ENCODE assay signal across 8 cellular contexts in the genomic region with DNA sequence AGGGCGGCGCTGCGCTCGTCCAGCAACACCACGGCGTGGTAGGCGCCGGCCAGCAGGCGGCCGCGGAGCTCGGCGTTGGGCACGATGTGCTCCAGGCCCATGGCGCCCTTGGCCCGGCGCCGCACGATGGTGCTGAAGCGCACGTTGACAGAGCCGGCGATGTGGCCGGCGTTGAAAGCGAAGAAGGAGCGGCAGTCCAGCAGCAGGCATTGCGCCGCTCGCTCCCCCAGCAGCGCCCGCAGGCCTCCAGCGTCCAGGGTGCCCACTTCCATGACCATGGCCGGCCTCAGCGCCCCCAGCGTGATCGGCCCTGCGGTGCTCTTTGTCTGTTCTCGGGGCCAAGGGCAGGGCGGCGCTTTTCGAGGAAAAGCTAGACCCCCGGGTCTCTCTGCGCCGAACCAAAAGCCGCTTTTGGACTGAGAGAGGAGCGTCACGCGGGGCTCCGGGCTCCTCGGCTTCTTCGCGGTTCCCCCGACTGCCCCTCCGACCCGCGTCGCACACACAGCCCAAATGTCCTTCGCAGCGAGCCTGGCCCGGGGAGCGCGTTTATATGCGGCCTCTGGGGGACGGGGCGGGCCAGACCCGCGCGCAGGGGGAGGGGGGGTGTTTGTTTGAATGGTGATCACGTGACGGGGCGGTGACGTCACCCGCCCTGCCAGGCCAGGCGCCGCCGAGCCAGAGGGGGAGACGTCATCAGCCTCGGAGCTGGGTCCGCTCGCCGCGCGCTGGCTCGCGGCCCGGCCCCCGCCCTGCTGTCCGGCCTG. TPM values are rescaled to one million over a fixed set of nuclear protein-coding genes. Genes with fewer than 3 reads are reported as not detected.
DNase-seq lines count a peak whose midpoint lies in the region; ATAC-seq and TF ChIP-seq lines count a peak whose summit lies in the region.

A gene with protein sequence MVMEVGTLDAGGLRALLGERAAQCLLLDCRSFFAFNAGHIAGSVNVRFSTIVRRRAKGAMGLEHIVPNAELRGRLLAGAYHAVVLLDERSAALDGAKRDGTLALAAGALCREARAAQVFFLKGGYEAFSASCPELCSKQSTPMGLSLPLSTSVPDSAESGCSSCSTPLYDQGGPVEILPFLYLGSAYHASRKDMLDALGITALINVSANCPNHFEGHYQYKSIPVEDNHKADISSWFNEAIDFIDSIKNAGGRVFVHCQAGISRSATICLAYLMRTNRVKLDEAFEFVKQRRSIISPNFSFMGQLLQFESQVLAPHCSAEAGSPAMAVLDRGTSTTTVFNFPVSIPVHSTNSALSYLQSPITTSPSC (minus strand): TSS at position 521 of the 764 bp plus-strand sequence. CDS start 243 bp downstream, at position 278.

- H3K4me2 ChIP-seq in osteoblast (ENCODE audit: insufficient read depth, low read length): peak within 1 kb of the TSS; percentile 94

- peak within 1 kb of the TSS; percentile 80 for H3K4me3 ChIP-seq in osteoblast (ENCODE audit: insufficient read depth, low read length)

- H3K27ac Mint-ChIP-seq in HFFc6: peak within 1 kb of the TSS; percentile 99
- H3K27ac Mint-ChIP-seq in activated naive CD8-positive, alpha-beta T cell: peak within 1 kb of the TSS; percentile 93

- H3K36me3 Mint-ChIP-seq in HFFc6 (ENCODE audit: low read depth): peaks cover 42% of the 10 kb centered on the region
- H3K36me3 Mint-ChIP-seq in activated naive CD8-positive, alpha-beta T cell: peaks cover 5% of the 10 kb centered on the region

- peaks cover 50% of the 10 kb centered on the region for H3K27me3 Mint-ChIP-seq in HFFc6 (ENCODE audit: insufficient read depth)
- H3K27me3 Mint-ChIP-seq in activated naive CD8-positive, alpha-beta T cell: no peaks in the 10 kb centered on the region

- peaks cover 70% of the 10 kb centered on the region for H3K4me1 Mint-ChIP-seq in HFFc6 (ENCODE audit: low read depth)
- H3K4me1 Mint-ChIP-seq in activated naive CD8-positive, alpha-beta T cell (ENCODE audit: low read depth): peaks cover 72% of the 10 kb centered on the region

- no peak within 1 kb of the TSS for H2AFZ ChIP-seq in osteoblast (ENCODE audit: low read length)

- H3K4me1 ChIP-seq in osteoblast (ENCODE audit: insufficient read depth, low read length): peaks cover 56% of the 10 kb centered on the region

- H3K4me3 Mint-ChIP-seq in HFFc6: peak within 1 kb of the TSS; percentile 99
- peak within 1 kb of the TSS; percentile 89 for H3K4me3 Mint-ChIP-seq in activated naive CD8-positive, alpha-beta T cell

- peaks cover 44% of the 10 kb centered on the region for H3K9me3 Mint-ChIP-seq in HFFc6
- H3K9me3 Mint-ChIP-seq in activated naive CD8-positive, alpha-beta T cell (ENCODE audit: low read depth): no peaks in the 10 kb centered on the region

- peak; percentile 66 for ATAC-seq in SK-N-SH treated with all-trans-retinoic acid at 6 μM for 48 hours

- DNase-seq in GM10248 (ENCODE audit: extremely low spot score) (peak; percentile 97), HFFc6 (peak; percentile 97), NCI-H1048 (lab: John Stamatoyannopoulos, UW) (peak; percentile 81), glomerular endothelial cell (ENCODE audit: extremely low read depth, low read depth, low spot score) (no peak), osteoblast (ENCODE audit: insufficient read length, low spot score, missing footprints) (peak; percentile 99)

- peaks cover 30% of the 10 kb centered on the region for H3K36me3 ChIP-seq in osteoblast (ENCODE audit: insufficient read depth, low read length)

- no peaks in the 10 kb centered on the region for H3K27me3 ChIP-seq in osteoblast (ENCODE audit: insufficient read depth, low read length)

- CTCF ChIA-PET in GM10248 (lab: Yijun Ruan, JAX): interaction anchor here (0.6 to 5.7 kb wide), 27 partner anchors 8 to 184 kb away, joined by 3 to 57 read pairs (median 5); no protein-coding TSS in a partner anchor

- H3K27ac ChIP-seq in osteoblast (ENCODE audit: low read depth, low read length): peak within 1 kb of the TSS; percentile 100
- peak within 1 kb of the TSS; percentile 96 for H3K27ac ChIP-seq in temporal lobe (ENCODE audit: low read depth, low read length)

- H4K20me1 ChIP-seq in osteoblast (ENCODE audit: insufficient read depth, low read length): peaks cover 32% of the 10 kb centered on the region

- H3K9me3 ChIP-seq in osteoblast (ENCODE audit: low read depth, low read length): no peaks in the 10 kb centered on the region

- peak; percentile 68 for TF ChIP-seq CTCF in GM10248 (IDR thresholded peaks at IDR 0.05; ENCODE audit: control extremely low read depth, extremely low read depth, low read depth, missing control alignments)
- TF ChIP-seq CTCF in HFFc6 (IDR thresholded peaks at IDR 0.05): peak; percentile 69
- no peak for TF ChIP-seq CTCF in osteoblast (IDR thresholded peaks at IDR 0.05; ENCODE audit: extremely low read depth, low read depth, low read length)

- POLR2A ChIA-PET in GM10248 (lab: Yijun Ruan, JAX): interaction anchor here (0.5 to 2.6 kb wide), 31 partner anchors 9 to 1117 kb away, joined by 3 to 14 read pairs (median 6); a partner anchor contains a TSS

- peaks cover 34% of the 10 kb centered on the region for H3K79me2 ChIP-seq in osteoblast (ENCODE audit: insufficient read depth, low read length)

TF ChIP-seq in SK-N-SH treated with all-trans-retinoic acid at 6 μM for 48 hours, 23 proteins besides CTCF, POLR2A, EP300 and RAD21 (continues in another document):
- TF ChIP-seq OSR1 (CRISPR knock-in tag; IDR thresholded peaks at IDR 0.05) (no peak), RARB (CRISPR knock-in tag; IDR thresholded peaks at IDR 0.05) (0 out of 2 replicates have a peak, but pooled peaks have one; percentile 53), TOX (CRISPR knock-in tag; IDR thresholded peaks at IDR 0.05; ENCODE audit: borderline replicate concordance) (peak; percentile 63; the same call in 1 of the 2 replicates), ZC3H10 (CRISPR knock-in tag; IDR thresholded peaks at IDR 0.05) (no peak), ZNF8 (CRISPR knock-in tag; IDR thresholded peaks at IDR 0.05) (no peak), GLIS3 (CRISPR knock-in tag; IDR thresholded peaks at IDR 0.05) (peak; percentile 93), ZFP3 (CRISPR knock-in tag; IDR thresholded peaks at IDR 0.05) (peak; percentile 59; the same call in 1 of the 2 replicates), ESRRG (CRISPR knock-in tag; IDR thresholded peaks at IDR 0.05) (peak; percentile 90; the same call in 1 of the 2 replicates)
- TF ChIP-seq, protein P1, sequence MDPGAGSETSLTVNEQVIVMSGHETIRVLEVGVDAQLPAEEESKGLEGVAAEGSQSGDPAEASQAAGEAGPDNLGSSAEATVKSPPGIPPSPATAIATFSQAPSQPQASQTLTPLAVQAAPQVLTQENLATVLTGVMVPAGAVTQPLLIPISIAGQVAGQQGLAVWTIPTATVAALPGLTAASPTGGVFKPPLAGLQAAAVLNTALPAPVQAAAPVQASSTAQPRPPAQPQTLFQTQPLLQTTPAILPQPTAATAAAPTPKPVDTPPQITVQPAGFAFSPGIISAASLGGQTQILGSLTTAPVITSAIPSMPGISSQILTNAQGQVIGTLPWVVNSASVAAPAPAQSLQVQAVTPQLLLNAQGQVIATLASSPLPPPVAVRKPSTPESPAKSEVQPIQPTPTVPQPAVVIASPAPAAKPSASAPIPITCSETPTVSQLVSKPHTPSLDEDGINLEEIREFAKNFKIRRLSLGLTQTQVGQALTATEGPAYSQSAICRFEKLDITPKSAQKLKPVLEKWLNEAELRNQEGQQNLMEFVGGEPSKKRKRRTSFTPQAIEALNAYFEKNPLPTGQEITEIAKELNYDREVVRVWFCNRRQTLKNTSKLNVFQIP (CRISPR knock-in tag; IDR thresholded peaks at IDR 0.05; ENCODE audit: borderline replicate concordance, low read depth): no peak
- TF ChIP-seq, protein P2, sequence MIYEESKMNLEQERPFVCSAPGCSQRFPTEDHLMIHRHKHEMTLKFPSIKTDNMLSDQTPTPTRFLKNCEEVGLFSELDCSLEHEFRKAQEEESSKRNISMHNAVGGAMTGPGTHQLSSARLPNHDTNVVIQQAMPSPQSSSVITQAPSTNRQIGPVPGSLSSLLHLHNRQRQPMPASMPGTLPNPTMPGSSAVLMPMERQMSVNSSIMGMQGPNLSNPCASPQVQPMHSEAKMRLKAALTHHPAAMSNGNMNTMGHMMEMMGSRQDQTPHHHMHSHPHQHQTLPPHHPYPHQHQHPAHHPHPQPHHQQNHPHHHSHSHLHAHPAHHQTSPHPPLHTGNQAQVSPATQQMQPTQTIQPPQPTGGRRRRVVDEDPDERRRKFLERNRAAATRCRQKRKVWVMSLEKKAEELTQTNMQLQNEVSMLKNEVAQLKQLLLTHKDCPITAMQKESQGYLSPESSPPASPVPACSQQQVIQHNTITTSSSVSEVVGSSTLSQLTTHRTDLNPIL (CRISPR knock-in tag; IDR thresholded peaks at IDR 0.05; ENCODE audit: low read depth): peak; percentile 84
- TF ChIP-seq, protein P3, sequence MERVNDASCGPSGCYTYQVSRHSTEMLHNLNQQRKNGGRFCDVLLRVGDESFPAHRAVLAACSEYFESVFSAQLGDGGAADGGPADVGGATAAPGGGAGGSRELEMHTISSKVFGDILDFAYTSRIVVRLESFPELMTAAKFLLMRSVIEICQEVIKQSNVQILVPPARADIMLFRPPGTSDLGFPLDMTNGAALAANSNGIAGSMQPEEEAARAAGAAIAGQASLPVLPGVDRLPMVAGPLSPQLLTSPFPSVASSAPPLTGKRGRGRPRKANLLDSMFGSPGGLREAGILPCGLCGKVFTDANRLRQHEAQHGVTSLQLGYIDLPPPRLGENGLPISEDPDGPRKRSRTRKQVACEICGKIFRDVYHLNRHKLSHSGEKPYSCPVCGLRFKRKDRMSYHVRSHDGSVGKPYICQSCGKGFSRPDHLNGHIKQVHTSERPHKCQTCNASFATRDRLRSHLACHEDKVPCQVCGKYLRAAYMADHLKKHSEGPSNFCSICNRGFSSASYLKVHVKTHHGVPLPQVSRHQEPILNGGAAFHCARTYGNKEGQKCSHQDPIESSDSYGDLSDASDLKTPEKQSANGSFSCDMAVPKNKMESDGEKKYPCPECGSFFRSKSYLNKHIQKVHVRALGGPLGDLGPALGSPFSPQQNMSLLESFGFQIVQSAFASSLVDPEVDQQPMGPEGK (CRISPR knock-in tag; IDR thresholded peaks at IDR 0.05; ENCODE audit: borderline replicate concordance): peak; percentile 45; the same call in 1 of the 2 replicates

RNA-seq across cellular contexts. Expression of the gene that starts here (rescaled TPM):
- total RNA-seq in HFFc6 (2021; fragmentation: NEBNext Ultra II Directional; extraction: Animal tissue kit (Norgen Biotek cat#: 25700)): 100 to 1,000 TPM; 213 to 319 (median 307) TPM
- 189 and 258 TPM in 2 replicates for total RNA-seq in glomerular endothelial cell
- total RNA-seq in osteoblast: 69.2 and 74.6 TPM in 2 replicates
- total RNA-seq in temporal lobe: 58.5 TPM
